ENCODE assay signal across 1 cellular context in the genomic region with DNA sequence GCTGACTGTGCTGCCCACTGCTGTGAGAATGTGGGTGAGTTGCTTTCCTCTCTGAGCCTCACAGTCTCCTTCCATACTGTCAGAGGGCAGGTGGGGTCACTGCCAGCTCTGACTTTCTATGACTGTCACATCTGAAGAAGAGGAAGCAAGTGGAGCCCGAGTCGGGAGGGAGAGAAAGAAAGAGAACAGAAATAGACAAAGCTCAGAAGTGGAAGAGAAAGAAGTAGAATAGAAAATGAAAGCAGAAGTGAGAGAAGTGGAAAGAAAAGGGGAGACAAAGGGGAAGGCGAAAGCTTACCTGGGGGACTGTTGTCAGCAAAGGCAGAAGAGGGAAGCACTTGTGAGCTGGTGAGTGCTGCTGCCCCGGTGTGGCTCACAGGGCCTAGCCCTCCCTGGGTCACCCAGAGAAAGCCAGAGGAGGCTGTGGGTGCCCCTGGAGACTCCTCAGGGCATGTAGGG.
TF ChIP-seq lines count a peak whose summit lies in the region.

No MANE protein-coding gene starts in this region.

TF ChIP-seq in GM12878, 131 proteins besides CTCF, POLR2A, EP300 and RAD21 (continued from another document):
- TF ChIP-seq, protein P1, sequence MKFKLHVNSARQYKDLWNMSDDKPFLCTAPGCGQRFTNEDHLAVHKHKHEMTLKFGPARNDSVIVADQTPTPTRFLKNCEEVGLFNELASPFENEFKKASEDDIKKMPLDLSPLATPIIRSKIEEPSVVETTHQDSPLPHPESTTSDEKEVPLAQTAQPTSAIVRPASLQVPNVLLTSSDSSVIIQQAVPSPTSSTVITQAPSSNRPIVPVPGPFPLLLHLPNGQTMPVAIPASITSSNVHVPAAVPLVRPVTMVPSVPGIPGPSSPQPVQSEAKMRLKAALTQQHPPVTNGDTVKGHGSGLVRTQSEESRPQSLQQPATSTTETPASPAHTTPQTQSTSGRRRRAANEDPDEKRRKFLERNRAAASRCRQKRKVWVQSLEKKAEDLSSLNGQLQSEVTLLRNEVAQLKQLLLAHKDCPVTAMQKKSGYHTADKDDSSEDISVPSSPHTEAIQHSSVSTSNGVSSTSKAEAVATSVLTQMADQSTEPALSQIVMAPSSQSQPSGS (IDR thresholded peaks at IDR 0.05; ENCODE audit: low read length), result 0 out of 2 replicates have a peak, but pooled peaks have one; percentile 46
- peak; percentile 86 for TF ChIP-seq ATF7 (IDR thresholded peaks at IDR 0.05; ENCODE audit: low read depth)
- TF ChIP-seq NBN (IDR thresholded peaks at IDR 0.05), result peak; percentile 99
- TF ChIP-seq HDGF (IDR thresholded peaks at IDR 0.05), result peak; percentile 93
- peak; percentile 45 for TF ChIP-seq RELA (IDR thresholded peaks at IDR 0.05; ENCODE audit: borderline replicate concordance, partially characterized antibody)
- TF ChIP-seq, protein P2, sequence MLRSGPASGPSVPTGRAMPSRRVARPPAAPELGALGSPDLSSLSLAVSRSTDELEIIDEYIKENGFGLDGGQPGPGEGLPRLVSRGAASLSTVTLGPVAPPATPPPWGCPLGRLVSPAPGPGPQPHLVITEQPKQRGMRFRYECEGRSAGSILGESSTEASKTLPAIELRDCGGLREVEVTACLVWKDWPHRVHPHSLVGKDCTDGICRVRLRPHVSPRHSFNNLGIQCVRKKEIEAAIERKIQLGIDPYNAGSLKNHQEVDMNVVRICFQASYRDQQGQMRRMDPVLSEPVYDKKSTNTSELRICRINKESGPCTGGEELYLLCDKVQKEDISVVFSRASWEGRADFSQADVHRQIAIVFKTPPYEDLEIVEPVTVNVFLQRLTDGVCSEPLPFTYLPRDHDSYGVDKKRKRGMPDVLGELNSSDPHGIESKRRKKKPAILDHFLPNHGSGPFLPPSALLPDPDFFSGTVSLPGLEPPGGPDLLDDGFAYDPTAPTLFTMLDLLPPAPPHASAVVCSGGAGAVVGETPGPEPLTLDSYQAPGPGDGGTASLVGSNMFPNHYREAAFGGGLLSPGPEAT (IDR thresholded peaks at IDR 0.05; ENCODE audit: low read depth), result peak; percentile 90
- TF ChIP-seq, protein P3, sequence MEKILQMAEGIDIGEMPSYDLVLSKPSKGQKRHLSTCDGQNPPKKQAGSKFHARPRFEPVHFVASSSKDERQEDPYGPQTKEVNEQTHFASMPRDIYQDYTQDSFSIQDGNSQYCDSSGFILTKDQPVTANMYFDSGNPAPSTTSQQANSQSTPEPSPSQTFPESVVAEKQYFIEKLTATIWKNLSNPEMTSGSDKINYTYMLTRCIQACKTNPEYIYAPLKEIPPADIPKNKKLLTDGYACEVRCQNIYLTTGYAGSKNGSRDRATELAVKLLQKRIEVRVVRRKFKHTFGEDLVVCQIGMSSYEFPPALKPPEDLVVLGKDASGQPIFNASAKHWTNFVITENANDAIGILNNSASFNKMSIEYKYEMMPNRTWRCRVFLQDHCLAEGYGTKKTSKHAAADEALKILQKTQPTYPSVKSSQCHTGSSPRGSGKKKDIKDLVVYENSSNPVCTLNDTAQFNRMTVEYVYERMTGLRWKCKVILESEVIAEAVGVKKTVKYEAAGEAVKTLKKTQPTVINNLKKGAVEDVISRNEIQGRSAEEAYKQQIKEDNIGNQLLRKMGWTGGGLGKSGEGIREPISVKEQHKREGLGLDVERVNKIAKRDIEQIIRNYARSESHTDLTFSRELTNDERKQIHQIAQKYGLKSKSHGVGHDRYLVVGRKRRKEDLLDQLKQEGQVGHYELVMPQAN (conservative IDR thresholded peaks at IDR 0.05), result no peak
- peak; percentile 71; the same call in 1 of the 2 replicates for TF ChIP-seq EED (IDR thresholded peaks at IDR 0.05; ENCODE audit: low read depth)
- TF ChIP-seq SPI1 (IDR thresholded peaks at IDR 0.05; ENCODE audit: borderline replicate concordance, insufficient read depth, low read depth, low read length), result peak; percentile 91
- TF ChIP-seq GATAD2B (conservative IDR thresholded peaks at IDR 0.05; ENCODE audit: low read depth), result peak; percentile 43; the same call in 1 of the 2 replicates
- TF ChIP-seq SMC3 (IDR thresholded peaks at IDR 0.05; ENCODE audit: borderline replicate concordance, low read length), result peak; percentile 36; the same call in 1 of the 2 replicates
- TF ChIP-seq ETV6 (conservative IDR thresholded peaks at IDR 0.05 in 1 of 2, IDR thresholded peaks at IDR 0.05 in 1 of 2; ENCODE audit: borderline replicate concordance in 1 of 2, low read depth in 1 of 2), result peak in 1 of 2 experiments; percentile 76; a peak in 1 of 4 replicates
